20 cellular contexts compared by ENCODE assay signal in genomic region chr2:205627085-205627484, GRCh38. TPM values are rescaled to one million over a fixed set of nuclear protein-coding genes. Genes with fewer than 3 reads are reported as not detected.
DNase-seq lines count a peak whose midpoint lies in the region; ATAC-seq, FAIRE-seq and TF ChIP-seq lines count a peak whose summit lies in the region.
"Had no signal": no experiment of that assay in that cellular context is flagged by ENCODE, and none has a peak within 500 bp of the region (broad histone marks: within the 10 kb centered on the region; RNA-seq: fewer than 3 reads in every experiment).

No MANE protein-coding gene starts in this region.

- no peak overlapping the region for H3K4me3 ChIP-seq in GM23248
- no peak overlapping the region for H3K4me3 ChIP-seq in PC-3 (ENCODE audit: low read length)
- H3K4me3 ChIP-seq in fibroblast of mammary gland (ENCODE audit: control insufficient read depth, low read depth, low read length) = no peak overlapping the region
- H3K4me3 ChIP-seq: BLaER1 treated with 17β-estradiol and CSF1 and Interleukin-3, amounts not matched to agents 10 nM and 100 nM had no signal

- no peak overlapping the region for H3K4me3 Mint-ChIP-seq in activated CD8-positive, alpha-beta T cell treated with anti-CD3 and anti-CD28 coated beads for 36 hours
- no peak overlapping the region for H3K4me3 Mint-ChIP-seq in activated CD8-positive, alpha-beta T cell treated with anti-CD3 and anti-CD28 coated beads, Interleukin-2, amount 10 ng/mL, durations not matched to agents 7 days and 5 days
- H3K4me3 Mint-ChIP-seq: B cell; CD8-positive, alpha-beta T cell; H9 had no signal

- H2AFZ ChIP-seq in GM23248 (no peak overlapping the region), PC-3 (ENCODE audit: low read length) (no peak overlapping the region)

- H3K27ac ChIP-seq in GM23248 (no peak overlapping the region), PC-3 (ENCODE audit: low read length) (no peak overlapping the region)
- H3K27ac ChIP-seq: BLaER1 treated with 17β-estradiol and CSF1 and Interleukin-3, amounts not matched to agents 10 nM and 100 nM; HL-60 had no signal

- no peak for FAIRE-seq in HTR-8/SVneo (lab: Jason Lieb, UNC)
- FAIRE-seq: GM12892, GM18507 had no signal

- no peaks in the 10 kb centered on the region for H4K20me1 ChIP-seq in GM23248 (ENCODE audit: insufficient read depth)
- H4K20me1 ChIP-seq in PC-3 (ENCODE audit: low read length) = no peaks in the 10 kb centered on the region
- H4K20me1 ChIP-seq: BLaER1 treated with 17β-estradiol and CSF1 and Interleukin-3, amounts not matched to agents 10 nM and 100 nM had no signal

- intact Hi-C loops in activated CD8-positive, alpha-beta T cell treated with anti-CD3 and anti-CD28 coated beads for 36 hours (cut with micrococcal nuclease) = no loop called here
- intact Hi-C loops in PC-3 (cut with micrococcal nuclease) = no loop called here

- H3K36me3 Mint-ChIP-seq in activated CD8-positive, alpha-beta T cell treated with anti-CD3 and anti-CD28 coated beads for 36 hours (ENCODE audit: low read depth) = no peaks in the 10 kb centered on the region
- H3K36me3 Mint-ChIP-seq in activated CD8-positive, alpha-beta T cell treated with anti-CD3 and anti-CD28 coated beads, Interleukin-2, amount 10 ng/mL, durations not matched to agents 7 days and 5 days (ENCODE audit: low read depth) = no peaks in the 10 kb centered on the region
- H3K36me3 Mint-ChIP-seq: CD8-positive, alpha-beta T cell had no signal

- no peaks in the 10 kb centered on the region for H3K36me3 ChIP-seq in GM23248 (ENCODE audit: low read depth)
- H3K36me3 ChIP-seq in PC-3 (ENCODE audit: low read depth, low read length) = no peaks in the 10 kb centered on the region
- H3K36me3 ChIP-seq: BLaER1 treated with 17β-estradiol and CSF1 and Interleukin-3, amounts not matched to agents 10 nM and 100 nM had no signal

- WGBS in GM23248 (ENCODE audit: low coverage in 1 of 2, low lambda C conversion rate in 2 of 2, missing lambda C conversion rate in 2 of 2), 2 experiments = 96 to 100% methylated on average over 1 of the region's 1 CpG

- CTCF ChIA-PET in activated CD8-positive, alpha-beta T cell treated with anti-CD3 and anti-CD28 coated beads for 36 hours (lab: Charles Lee) = interaction anchor here (1.2 kb wide), 1 partner anchor 31 kb away, joined by 3 read pairs; no protein-coding TSS in a partner anchor
- CTCF ChIA-PET in activated CD8-positive, alpha-beta T cell treated with anti-CD3 and anti-CD28 coated beads, Interleukin-2, amount 10 ng/mL, durations not matched to agents 7 days and 5 days (lab: Charles Lee) = no interaction called here
- CTCF ChIA-PET in PC-3 (lab: Charles Lee) = no interaction called here

- POLR2A ChIA-PET in activated CD8-positive, alpha-beta T cell treated with anti-CD3 and anti-CD28 coated beads for 36 hours (lab: Charles Lee) = interaction anchor here (1.0 kb wide), 1 partner anchor 9 kb away, joined by 3 read pairs; no protein-coding TSS in a partner anchor
- POLR2A ChIA-PET in activated CD8-positive, alpha-beta T cell treated with anti-CD3 and anti-CD28 coated beads, Interleukin-2, amount 10 ng/mL, durations not matched to agents 7 days and 5 days (lab: Charles Lee) = interaction anchor here (0.6 kb wide), 1 partner anchor 13 kb away, joined by 3 read pairs; no protein-coding TSS in a partner anchor
- POLR2A ChIA-PET in PC-3 (lab: Charles Lee; ENCODE audit: unreplicated experiment) = interaction anchor here (0.6 kb wide), 1 partner anchor 338 kb away, joined by 4 read pairs; no protein-coding TSS in a partner anchor

- H3K4me1 Mint-ChIP-seq in activated CD8-positive, alpha-beta T cell treated with anti-CD3 and anti-CD28 coated beads for 36 hours (ENCODE audit: low read depth) = no peaks in the 10 kb centered on the region
- no peaks in the 10 kb centered on the region for H3K4me1 Mint-ChIP-seq in activated CD8-positive, alpha-beta T cell treated with anti-CD3 and anti-CD28 coated beads, Interleukin-2, amount 10 ng/mL, durations not matched to agents 7 days and 5 days (ENCODE audit: low read depth)
- H3K4me1 Mint-ChIP-seq: B cell had no signal

- H3K27me3 ChIP-seq in GM23248 (replicated peaks; ENCODE audit: insufficient read depth) (no peaks in the 10 kb centered on the region), PC-3 (ENCODE audit: low read length) (no peaks in the 10 kb centered on the region)
- H3K27me3 ChIP-seq: BLaER1 treated with 17β-estradiol and CSF1 and Interleukin-3, amounts not matched to agents 10 nM and 100 nM had no signal

- H3K9me3 Mint-ChIP-seq in activated CD8-positive, alpha-beta T cell treated with anti-CD3 and anti-CD28 coated beads for 36 hours = no peaks in the 10 kb centered on the region
- no peaks in the 10 kb centered on the region for H3K9me3 Mint-ChIP-seq in activated CD8-positive, alpha-beta T cell treated with anti-CD3 and anti-CD28 coated beads, Interleukin-2, amount 10 ng/mL, durations not matched to agents 7 days and 5 days (ENCODE audit: insufficient read depth)
- H3K9me3 Mint-ChIP-seq: CD8-positive, alpha-beta T cell; H9 had no signal

- H3K79me2 ChIP-seq in GM23248 (ENCODE audit: insufficient read depth) (no peaks in the 10 kb centered on the region), PC-3 (ENCODE audit: low read length) (no peaks in the 10 kb centered on the region)

- no peaks in the 10 kb centered on the region for H3K9me3 ChIP-seq in GM23248 (ENCODE audit: low read depth)
- no peaks in the 10 kb centered on the region for H3K9me3 ChIP-seq in PC-3 (ENCODE audit: low read length)

- H3K9me2 ChIP-seq in GM23248 (ENCODE audit: insufficient read depth) (no peaks in the 10 kb centered on the region), PC-3 (replicated peaks; ENCODE audit: low read length) (no peaks in the 10 kb centered on the region)

- H3K4me2 ChIP-seq in GM23248 (ENCODE audit: unreplicated experiment) = no peak overlapping the region
- H3K4me2 ChIP-seq in PC-3 (ENCODE audit: low read length) = no peak overlapping the region

- H3K9ac ChIP-seq in GM23248 = no peak overlapping the region
- H3K9ac ChIP-seq in PC-3 (ENCODE audit: low read length) = no peak overlapping the region
- H3K9ac ChIP-seq: BLaER1 treated with 17β-estradiol and CSF1 and Interleukin-3, amounts not matched to agents 10 nM and 100 nM had no signal

- no peak for TF ChIP-seq CTCF in activated CD8-positive, alpha-beta T cell treated with anti-CD3 and anti-CD28 coated beads for 36 hours (IDR thresholded peaks at IDR 0.05)
- TF ChIP-seq CTCF in PC-3 (conservative IDR thresholded peaks at IDR 0.05; ENCODE audit: low read depth, low read length) (no peak), fibroblast of mammary gland (conservative IDR thresholded peaks at IDR 0.05; ENCODE audit: control insufficient read depth, insufficient read depth, low read depth, low read length) (no peak)

- H3K4me1 ChIP-seq in GM23248 (ENCODE audit: insufficient read depth) (no peaks in the 10 kb centered on the region), PC-3 (ENCODE audit: insufficient read depth, low read length) (no peaks in the 10 kb centered on the region)

- H3F3A ChIP-seq in GM23248 (ENCODE audit: insufficient read depth) (no peaks in the 10 kb centered on the region), PC-3 (ENCODE audit: low read length, unreplicated experiment) (no peaks in the 10 kb centered on the region)

- in situ Hi-C loops in GM23248 (cut with MboI) (no loop called here), ACHN (cut with HindIII; ENCODE audit: low pct_ligation_motif_present, low pct_unique_long_range_greater_than_20kb, low sequenced_read_pairs) (no loop called here)

- peak; percentile 51 for ATAC-seq in activated CD8-positive, alpha-beta T cell treated with anti-CD3 and anti-CD28 coated beads for 36 hours
- ATAC-seq in activated CD8-positive, alpha-beta T cell treated with anti-CD3 and anti-CD28 coated beads, Interleukin-2, amount 10 ng/mL, durations not matched to agents 7 days and 5 days = no peak
- ATAC-seq in PC-3 = no peak
- no peak for ATAC-seq in HG03196 (IDR thresholded peaks at IDR 0.05; ENCODE audit: unreplicated experiment)
- ATAC-seq: CD8-positive, alpha-beta T cell had no signal

- DNase-seq in activated CD8-positive, alpha-beta T cell treated with anti-CD3 and anti-CD28 coated beads for 36 hours = no peak
- DNase-seq in activated CD8-positive, alpha-beta T cell treated with anti-CD3 and anti-CD28 coated beads, Interleukin-2, amount 10 ng/mL, durations not matched to agents 7 days and 5 days = no peak
- DNase-seq in GM23248 (peak; percentile 21), PC-3 (peak; percentile 16), fibroblast of mammary gland (ENCODE audit: low read depth) (peak; percentile 15), ACHN (no peak), HTR-8/SVneo (ENCODE audit: insufficient read length, low spot score) (no peak)
- DNase-seq: 8988T; Calu3; CD8-positive, alpha-beta T cell; GDM1; GOT3; H9; KG1 had no signal

- no peaks in the 10 kb centered on the region for H3K27me3 Mint-ChIP-seq in activated CD8-positive, alpha-beta T cell treated with anti-CD3 and anti-CD28 coated beads for 36 hours
- no peaks in the 10 kb centered on the region for H3K27me3 Mint-ChIP-seq in activated CD8-positive, alpha-beta T cell treated with anti-CD3 and anti-CD28 coated beads, Interleukin-2, amount 10 ng/mL, durations not matched to agents 7 days and 5 days (ENCODE audit: low read depth)

- BruUV-seq in PC-3 (replicated peaks; lab: Mats Ljungman, UMichigan) = no TSS peak

- no peak overlapping the region for H3K27ac Mint-ChIP-seq in activated CD8-positive, alpha-beta T cell treated with anti-CD3 and anti-CD28 coated beads for 36 hours
- H3K27ac Mint-ChIP-seq in activated CD8-positive, alpha-beta T cell treated with anti-CD3 and anti-CD28 coated beads, Interleukin-2, amount 10 ng/mL, durations not matched to agents 7 days and 5 days = no peak overlapping the region
- H3K27ac Mint-ChIP-seq: B cell; CD8-positive, alpha-beta T cell; H9 had no signal

RNA-seq across cellular contexts. Expression of gene NRP2, which starts 55.2 kb away (rescaled TPM):
- total RNA-seq in activated CD8-positive, alpha-beta T cell treated with anti-CD3 and anti-CD28 coated beads for 36 hours = 1 to 10 TPM in 1 of 2 experiments, under 1 TPM in 1; 0.63 to 1.6 TPM
- total RNA-seq in activated CD8-positive, alpha-beta T cell treated with anti-CD3 and anti-CD28 coated beads, Interleukin-2, amount 10 ng/mL, durations not matched to agents 7 days and 5 days = 1 to 10 TPM; 4.0 to 4.2 TPM
- 9.0 and 36.7 TPM in 2 replicates for total RNA-seq in GM23248 (2014; rRNA removed; shearing (Covaris generic))
- 5.6 and 6.9 TPM in 2 replicates for polyA plus RNA-seq in GM23248 (2016; fragmentation: Nextera tagmentation; extraction: Ambion mirVana)
- 18.3 and 19.9 TPM in 2 replicates for total RNA-seq in PC-3 (2014; rRNA removed)
- total RNA-seq: CD8-positive, alpha-beta T cell had no signal

Comparison
In these comparisons a context has a peak if more than half of its experiments do, and no peak if none do; other contexts are left out.
1. DNase-seq: peak in GM23248 (single experiment), PC-3 (single experiment) and fibroblast of mammary gland (single experiment); none in activated CD8-positive, alpha-beta T cell treated with anti-CD3 and anti-CD28 coated beads for 36 hours (single experiment), activated CD8-positive, alpha-beta T cell treated with anti-CD3 and anti-CD28 coated beads, Interleukin-2, amount 10 ng/mL, durations not matched to agents 7 days and 5 days (single experiment), ACHN (single experiment) and HTR-8/SVneo (single experiment).